ENCODE assay signal across 19 cellular contexts in the genomic region with DNA sequence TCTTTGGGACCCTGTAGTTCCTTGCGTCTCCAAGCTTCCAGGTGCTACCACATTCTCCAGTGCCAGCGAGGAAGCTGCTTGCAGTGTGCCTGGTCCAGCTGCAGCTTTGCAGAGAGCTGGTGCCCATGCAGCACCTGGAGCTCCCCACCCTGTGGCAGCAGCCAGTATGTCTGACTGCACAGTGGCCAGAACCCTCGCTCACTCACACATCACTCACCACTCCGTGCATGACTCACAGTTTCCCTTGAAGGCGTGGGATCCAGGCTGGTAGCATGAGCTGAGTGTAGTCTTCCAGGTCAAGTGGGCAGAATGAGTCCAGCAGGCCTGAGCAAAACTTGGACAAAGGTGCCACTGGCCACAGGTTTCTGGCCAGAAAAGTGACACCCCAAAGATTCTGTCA. TPM values are rescaled to one million over a fixed set of nuclear protein-coding genes. Genes with fewer than 3 reads are reported as not detected.
DNase-seq lines count a peak whose midpoint lies in the region; TF ChIP-seq lines count a peak whose summit lies in the region.
"Had no signal": no experiment of that assay in that cellular context is flagged by ENCODE, and none has a peak within 500 bp of the region (broad histone marks: within the 10 kb centered on the region; RNA-seq: fewer than 3 reads in every experiment).

No MANE protein-coding gene starts in this region.

- BruUV-seq in OCI-LY7 (replicated peaks; lab: Mats Ljungman, UMichigan) = no TSS peak

- no peaks in the 10 kb centered on the region for H3K9me2 ChIP-seq in OCI-LY7 (ENCODE audit: insufficient read depth, low read length)

- H3K4me3 ChIP-seq in OCI-LY7 (ENCODE audit: low read depth, low read length, poor library complexity, severe bottlenecking) = no peak overlapping the region
- H3K4me3 ChIP-seq: upper lobe of left lung had no signal

- H3K36me3 ChIP-seq in OCI-LY7 (ENCODE audit: insufficient read depth, low read length) = no peaks in the 10 kb centered on the region
- H3K36me3 ChIP-seq: upper lobe of left lung had no signal

- CTCF ChIA-PET in OCI-LY7 (lab: Charles Lee; ENCODE audit: unreplicated experiment) = no interaction called here

- H3K79me2 ChIP-seq in OCI-LY7 (ENCODE audit: insufficient read depth, low read depth, low read length) = no peaks in the 10 kb centered on the region

- H3K9me3 ChIP-seq in OCI-LY7 (ENCODE audit: low read length) = peaks cover 12% of the 10 kb centered on the region; the same call in 1 of the 2 replicates

- H4K20me1 ChIP-seq in OCI-LY7 (ENCODE audit: insufficient read depth, low read length) = no peaks in the 10 kb centered on the region

- DNase-seq in DMS53 (lab: John Stamatoyannopoulos, UW) = peak; percentile 34
- DNase-seq in DMS53 treated with DMSO at 0.1 percent for 48 hours (lab: John Stamatoyannopoulos, UW; ENCODE audit: unreplicated experiment) = no peak
- DNase-seq in LHCN-M2 (ENCODE audit: low read depth) = peak; percentile 46
- DNase-seq in astrocyte of the hippocampus (ENCODE audit: low read depth, low spot score) = peak; percentile 5
- DNase-seq in kidney tubule cell (ENCODE audit: low spot score) = peak; percentile 84
- no peak for DNase-seq in amniotic stem cell (lab: John Stamatoyannopoulos, UW)
- no peak for DNase-seq in OCI-LY7 (ENCODE audit: low spot score)
- DNase-seq in NCI-H748 treated with DMSO at 0.1 percent for 48 hours (lab: John Stamatoyannopoulos, UW) = no peak
- DNase-seq: activated T-cell treated with anti-CD3 and anti-CD28 coated beads, Interleukin-2, amount 50 U/mL, for 72 hours; aorta; CD4-positive, alpha-beta memory T cell; foreskin melanocyte; GF-D8; NCI-H1092 treated with DMSO at 0.1 percent for 48 hours; right cardiac atrium; stimulated activated CD4-positive, alpha-beta T cell treated with anti-CD3 and anti-CD28 coated beads, Interleukin-4, amount 100 ng/mL, for 24 hours; T-cell had no signal

- no peaks in the 10 kb centered on the region for H3K4me1 ChIP-seq in OCI-LY7 (ENCODE audit: insufficient read depth, low read length, poor library complexity, severe bottlenecking)
- H3K4me1 ChIP-seq: upper lobe of left lung had no signal

- POLR2A ChIA-PET in OCI-LY7 (lab: Charles Lee) = no interaction called here

- H2AFZ ChIP-seq in OCI-LY7 (ENCODE audit: low read length) = no peak overlapping the region

- no peak overlapping the region for H3K4me2 ChIP-seq in OCI-LY7 (ENCODE audit: low read length)

- no peak overlapping the region for H3K27ac ChIP-seq in OCI-LY7 (ENCODE audit: low read depth, low read length, poor library complexity, severe bottlenecking)
- H3K27ac ChIP-seq: 22Rv1, upper lobe of left lung had no signal

- TF ChIP-seq CTCF in OCI-LY7 (conservative IDR thresholded peaks at IDR 0.05; ENCODE audit: low read length) = no peak

- intact Hi-C loops in OCI-LY7 (cut with micrococcal nuclease; ENCODE audit: unreplicated experiment) = no loop called here

RNA-seq across cellular contexts. Expression of a gene that starts 33.6 kb away (rescaled TPM):
- total RNA-seq in LHCN-M2 (2014; rRNA removed) = not detected in 2 replicates
- polyA plus RNA-seq in LHCN-M2 (2012) = not detected
- total RNA-seq in OCI-LY7 (2014; rRNA removed; shearing (Covaris generic)) = not detected in 2 replicates
- total RNA-seq in OCI-LY7 (2022) = not detected in 2 replicates
- total RNA-seq: CD4-positive, alpha-beta memory T cell; T-cell; upper lobe of left lung had no signal
- polyA plus RNA-seq: CD4-positive, alpha-beta memory T cell had no signal

RNA-seq across cellular contexts. Expression of a gene that starts 56.8 kb away (rescaled TPM):
- total RNA-seq in LHCN-M2 (2014; rRNA removed) (not detected in 2 replicates), OCI-LY7 (2022) (0.13 and 0.41 TPM in 2 replicates)
- 0.02 TPM for polyA plus RNA-seq in LHCN-M2 (2012)
- 0.06 and 0.15 TPM in 2 replicates for total RNA-seq in OCI-LY7 (2014; rRNA removed; shearing (Covaris generic))

Comparison
In these comparisons a context has a peak if more than half of its experiments do, and no peak if none do; other contexts are left out.
1. DNase-seq: peak in DMS53 (single experiment), LHCN-M2 (single experiment), astrocyte of the hippocampus (single experiment) and kidney tubule cell (single experiment); none in DMS53 treated with DMSO at 0.1 percent for 48 hours (single experiment), amniotic stem cell (single experiment), OCI-LY7 (single experiment) and NCI-H748 treated with DMSO at 0.1 percent for 48 hours (single experiment).